In genomic region chr1:179831225-179831624, GRCh38 we compare ENCODE assay signal across 16 cellular contexts. TPM values are rescaled to one million over a fixed set of nuclear protein-coding genes. Genes with fewer than 3 reads are reported as not detected.
A peak's percentile ranks its signal among the peaks of the same experiment; 100 is the strongest.
DNase-seq lines count a peak whose midpoint lies in the region; ATAC-seq and TF ChIP-seq lines count a peak whose summit lies in the region.
"Had no signal": no experiment of that assay in that cellular context is flagged by ENCODE, and none has a peak within 500 bp of the region (broad histone marks: within the 10 kb centered on the region; RNA-seq: fewer than 3 reads in every experiment).

No MANE protein-coding gene starts in this region.

- H3K27ac ChIP-seq in mammary epithelial cell (ENCODE audit: insufficient read depth, low read depth, low read length) (no peak overlapping the region), Peyer's patch (no peak overlapping the region)
- H3K27ac ChIP-seq: BLaER1 treated with 17β-estradiol and CSF1 and Interleukin-3, amounts not matched to agents 10 nM and 100 nM; gastroesophageal sphincter; GM23248; parathyroid adenoma; SK-N-MC had no signal

- peaks cover 10% of the 10 kb centered on the region for H3K4me1 Mint-ChIP-seq in MCF 10A (ENCODE audit: insufficient read depth, unreplicated experiment)
- peaks cover 17% of the 10 kb centered on the region for H3K4me1 Mint-ChIP-seq in activated T-helper 17 cell treated with anti-CD3 and anti-CD28 coated beads, Interleukin-2, amount 50 U/mL, for 72 hours

- WGBS in mammary epithelial cell (ENCODE audit: low coverage, missing lambda C conversion rate), result 57% methylated on average over 3 of the region's 3 CpGs

- CTCF ChIA-PET in mammary epithelial cell (lab: Charles Lee; ENCODE audit: low non-redundant PET) (interaction anchor here (1.0 kb wide), 1 partner anchor 16 kb away, joined by 3 read pairs; no protein-coding TSS in a partner anchor), MCF 10A (lab: Yijun Ruan, JAX) (interaction anchor here (0.8 to 4.1 kb wide), 6 partner anchors 9 to 122 kb away, joined by 3 to 31 read pairs (median 6); no protein-coding TSS in a partner anchor)

- TF ChIP-seq POLR2A in Peyer's patch (IDR thresholded peaks at IDR 0.05), result no peak

- peaks cover 2% of the 10 kb centered on the region for H3K27me3 ChIP-seq in mammary epithelial cell (ENCODE audit: insufficient read depth, low read length)
- no peaks in the 10 kb centered on the region for H3K27me3 ChIP-seq in Peyer's patch
- H3K27me3 ChIP-seq: BLaER1 treated with 17β-estradiol and CSF1 and Interleukin-3, amounts not matched to agents 10 nM and 100 nM had no signal

- no peak overlapping the region for H3K4me2 ChIP-seq in mammary epithelial cell (ENCODE audit: insufficient read depth, low read depth, low read length)

- H3K4me1 ChIP-seq in mammary epithelial cell (ENCODE audit: insufficient read depth, low read length) (no peaks in the 10 kb centered on the region), Peyer's patch (no peaks in the 10 kb centered on the region)
- H3K4me1 ChIP-seq: gastroesophageal sphincter, parathyroid adenoma had no signal

- intact Hi-C loops in mammary epithelial cell (cut with micrococcal nuclease), result no loop called here
- intact Hi-C loops in MCF 10A (cut with micrococcal nuclease), result no loop called here

- ATAC-seq in activated T-helper 17 cell treated with anti-CD3 and anti-CD28 coated beads, Interleukin-2, amount 50 U/mL, for 72 hours (replicated peaks), result peak; percentile 52
- no peak for ATAC-seq in GM21367 (IDR thresholded peaks at IDR 0.05; ENCODE audit: unreplicated experiment)
- ATAC-seq: gastroesophageal sphincter had no signal

- H3K27me3 Mint-ChIP-seq in MCF 10A (ENCODE audit: insufficient read depth, unreplicated experiment), result no peaks in the 10 kb centered on the region
- H3K27me3 Mint-ChIP-seq in activated T-helper 17 cell treated with anti-CD3 and anti-CD28 coated beads, Interleukin-2, amount 50 U/mL, for 72 hours, result no peaks in the 10 kb centered on the region

- H3K4me3 ChIP-seq in mammary epithelial cell (replicated peaks in 1 of 3; ENCODE audit: insufficient read depth in 1 of 3, low read depth in 2 of 3, low read length in 3 of 3) (no peak overlapping the region), Peyer's patch (no peak overlapping the region)
- H3K4me3 ChIP-seq: BLaER1 treated with 17β-estradiol and CSF1 and Interleukin-3, amounts not matched to agents 10 nM and 100 nM; gastroesophageal sphincter; GM23248; SK-N-MC had no signal

- DNase-seq in NCI-H1417 (lab: John Stamatoyannopoulos, UW) (peak in 2 of 3 experiments; percentile 41 to 53), NCI-H1417 treated with DMSO at 0.1 percent for 48 hours (lab: John Stamatoyannopoulos, UW) (no peak), mammary epithelial cell (peak; percentile 6), MCF 10A (ENCODE audit: unreplicated experiment) (no peak), Peyer's patch (no peak), UCSD-AML1 (lab: John Stamatoyannopoulos, UW; ENCODE audit: unreplicated experiment) (no peak)
- DNase-seq: 8988T; erythroblast; stimulated activated CD4-positive, alpha-beta T cell treated with anti-CD3 and anti-CD28 coated beads, Interleukin-4, amount 100 ng/mL, for 24 hours had no signal

- H2AFZ ChIP-seq in mammary epithelial cell (ENCODE audit: low read depth, low read length), result no peak overlapping the region
- H2AFZ ChIP-seq: GM23248, parathyroid adenoma had no signal

- H3K9me3 ChIP-seq in mammary epithelial cell (replicated peaks; ENCODE audit: insufficient read depth, low read length) (no peaks in the 10 kb centered on the region), Peyer's patch (no peaks in the 10 kb centered on the region)
- H3K9me3 ChIP-seq: BLaER1 treated with 17β-estradiol and CSF1 and Interleukin-3, amounts not matched to agents 10 nM and 100 nM; gastroesophageal sphincter had no signal

- in situ Hi-C loops in mammary epithelial cell (cut with MboI; ENCODE audit: low sequenced_read_pairs in 2 of 2), result no loop called here

- TF ChIP-seq CTCF in mammary epithelial cell (conservative IDR thresholded peaks at IDR 0.05 in 1 of 2, IDR thresholded peaks at IDR 0.05 in 1 of 2; ENCODE audit: extremely low read depth in 1 of 2, insufficient read depth in 1 of 2, low read depth in 1 of 2, low read length in 2 of 2) (no peak), MCF 10A (IDR thresholded peaks at IDR 0.05; ENCODE audit: unreplicated experiment) (no peak), Peyer's patch (IDR thresholded peaks at IDR 0.05) (no peak)

- H4K20me1 ChIP-seq in mammary epithelial cell (ENCODE audit: insufficient read depth, low read length), result no peaks in the 10 kb centered on the region
- H4K20me1 ChIP-seq: BLaER1 treated with 17β-estradiol and CSF1 and Interleukin-3, amounts not matched to agents 10 nM and 100 nM had no signal

- H3K79me2 ChIP-seq in mammary epithelial cell (ENCODE audit: insufficient read depth, low read length), result no peaks in the 10 kb centered on the region
- H3K79me2 ChIP-seq: parathyroid adenoma had no signal

- no peaks in the 10 kb centered on the region for H3K9me3 Mint-ChIP-seq in MCF 10A (ENCODE audit: unreplicated experiment)
- no peaks in the 10 kb centered on the region for H3K9me3 Mint-ChIP-seq in activated T-helper 17 cell treated with anti-CD3 and anti-CD28 coated beads, Interleukin-2, amount 50 U/mL, for 72 hours

- H3K36me3 ChIP-seq in mammary epithelial cell (ENCODE audit: insufficient read depth, low read length) (no peaks in the 10 kb centered on the region), Peyer's patch (no peaks in the 10 kb centered on the region)

- H3K4me3 Mint-ChIP-seq in MCF 10A (ENCODE audit: unreplicated experiment), result no peak overlapping the region
- peak overlapping the region; percentile 53 for H3K4me3 Mint-ChIP-seq in activated T-helper 17 cell treated with anti-CD3 and anti-CD28 coated beads, Interleukin-2, amount 50 U/mL, for 72 hours

- POLR2A ChIA-PET in MCF 10A (lab: Yijun Ruan, JAX), result no interaction called here

- BruUV-seq in mammary epithelial cell (replicated peaks; lab: Mats Ljungman, UMichigan) (no TSS peak), MCF 10A (replicated peaks; lab: Mats Ljungman, UMichigan) (no TSS peak)

- H3K9ac ChIP-seq in mammary epithelial cell (ENCODE audit: insufficient read depth, low read length), result no peak overlapping the region
- H3K9ac ChIP-seq: BLaER1 treated with 17β-estradiol and CSF1 and Interleukin-3, amounts not matched to agents 10 nM and 100 nM; GM23248; parathyroid adenoma had no signal

- dilution Hi-C loops in mammary epithelial cell (cut with HindIII; ENCODE audit: low sequenced_read_pairs), result no loop called here

- no peak overlapping the region for H3K27ac Mint-ChIP-seq in MCF 10A (ENCODE audit: low read depth, unreplicated experiment)
- peak overlapping the region; percentile 76 for H3K27ac Mint-ChIP-seq in activated T-helper 17 cell treated with anti-CD3 and anti-CD28 coated beads, Interleukin-2, amount 50 U/mL, for 72 hours

- H3K36me3 Mint-ChIP-seq in MCF 10A (ENCODE audit: insufficient read depth, unreplicated experiment), result peaks cover 16% of the 10 kb centered on the region
- H3K36me3 Mint-ChIP-seq in activated T-helper 17 cell treated with anti-CD3 and anti-CD28 coated beads, Interleukin-2, amount 50 U/mL, for 72 hours (ENCODE audit: low read depth), result peaks cover 4% of the 10 kb centered on the region

RNA-seq across cellular contexts. Expression of gene TOR1AIP2, which starts 46.4 kb away (rescaled TPM):
- total RNA-seq in mammary epithelial cell (100 to 1,000 TPM; 103 to 117 TPM), MCF 10A (2022) (160 and 166 TPM in 2 replicates), Peyer's patch (100 to 1,000 TPM in 3 of 4 donors, 10 to 100 TPM in 1; 45.4 to 314 (median 218) TPM)
- polyA plus RNA-seq in mammary epithelial cell, result 31.1 TPM
- 140 TPM for polyA minus RNA-seq in mammary epithelial cell
- 10 to 100 TPM; 63.3 to 72.9 TPM for total RNA-seq in activated T-helper 17 cell treated with anti-CD3 and anti-CD28 coated beads, Interleukin-2, amount 50 U/mL, for 72 hours

RNA-seq across cellular contexts. Expression of gene TOR1AIP1, which starts 50.9 kb away (rescaled TPM):
- total RNA-seq in mammary epithelial cell (10 to 100 TPM; 46.5 to 55.3 TPM), MCF 10A (2022) (52.4 and 53.7 TPM in 2 replicates), Peyer's patch (10 to 100 TPM; 24.7 to 41.3 (median 30.0) TPM)
- polyA plus RNA-seq in mammary epithelial cell, result 28.6 TPM
- 60.3 TPM for polyA minus RNA-seq in mammary epithelial cell
- total RNA-seq in activated T-helper 17 cell treated with anti-CD3 and anti-CD28 coated beads, Interleukin-2, amount 50 U/mL, for 72 hours, result 10 to 100 TPM; 61.8 to 62.0 TPM

Comparison
In these comparisons a context has a peak if more than half of its experiments do, and no peak if none do; other contexts are left out.
1. DNase-seq: peak in NCI-H1417 (2 of 3) and mammary epithelial cell (single experiment); none in NCI-H1417 treated with DMSO at 0.1 percent for 48 hours (single experiment), MCF 10A (single experiment), Peyer's patch (0 of 3) and UCSD-AML1 (single experiment).